In genomic region chr5:156922207-156922792, GRCh38 we compare ENCODE assay signal across 11 cellular contexts. TPM values are rescaled to one million over a fixed set of nuclear protein-coding genes. Genes with fewer than 3 reads are reported as not detected.
DNase-seq lines count a peak whose midpoint lies in the region; ATAC-seq and TF ChIP-seq lines count a peak whose summit lies in the region.
"Had no signal": no experiment of that assay in that cellular context is flagged by ENCODE, and none has a peak within 500 bp of the region (broad histone marks: within the 10 kb centered on the region; RNA-seq: fewer than 3 reads in every experiment).

No MANE protein-coding gene starts in this region.

- ATAC-seq in GM18505 (IDR thresholded peaks at IDR 0.05; ENCODE audit: unreplicated experiment) (peak; percentile 53), HG03097 (IDR thresholded peaks at IDR 0.05; ENCODE audit: low FRiP score, unreplicated experiment) (peak; percentile 41)
- ATAC-seq in activated naive CD4-positive, alpha-beta T cell treated with anti-CD3 and anti-CD28 coated beads, Interleukin-2, amount 50 U/mL, for 72 hours: peak; percentile 6 to 45

- no peak for TF ChIP-seq CTCF in GM20000 (IDR thresholded peaks at IDR 0.05; ENCODE audit: extremely low read depth, missing control alignments)

- H3K9me3 Mint-ChIP-seq in activated naive CD4-positive, alpha-beta T cell treated with anti-CD3 and anti-CD28 coated beads, Interleukin-2, amount 50 U/mL, for 72 hours: peaks cover 15 to 16% of the 10 kb centered on the region in 2 donors

- H3K36me3 Mint-ChIP-seq in activated naive CD4-positive, alpha-beta T cell treated with anti-CD3 and anti-CD28 coated beads, Interleukin-2, amount 50 U/mL, for 72 hours: peaks cover 30 to 43% of the 10 kb centered on the region in 2 donors

- H3K27ac Mint-ChIP-seq in activated naive CD4-positive, alpha-beta T cell treated with anti-CD3 and anti-CD28 coated beads, Interleukin-2, amount 50 U/mL, for 72 hours: peak overlapping the region; percentile 95 to 98

- peak; percentile 56 for DNase-seq in GM20000 (ENCODE audit: low spot score)
- no peak for DNase-seq in activated naive CD4-positive, alpha-beta T cell treated with anti-CD3 and anti-CD28 coated beads, Interleukin-2, amount 50 U/mL, for 72 hours (ENCODE audit: low spot score in 2 of 2)
- no peak for DNase-seq in retina
- no peak for DNase-seq in germinal center (ENCODE audit: low spot score)
- no peak for DNase-seq in GF-D8 (lab: John Stamatoyannopoulos, UW)
- DNase-seq in HPDE6-E6E7 (ENCODE audit: extremely low spot score): no peak
- DNase-seq: effector memory CD4-positive, alpha-beta T cell had no signal

- TF ChIP-seq POLR2A in GM18505 (IDR thresholded peaks at IDR 0.05; ENCODE audit: borderline replicate concordance, extremely low read depth, insufficient read depth, insufficient read length): no peak

RNA-seq across cellular contexts. Expression of gene TIMD4, which starts 40.7 kb away (rescaled TPM):
- 10 to 100 TPM in 1 of 2 donors, 1 to 10 TPM in 1; 8.4 to 12.3 TPM for total RNA-seq in activated naive CD4-positive, alpha-beta T cell treated with anti-CD3 and anti-CD28 coated beads, Interleukin-2, amount 50 U/mL, for 72 hours
- total RNA-seq: LHCN-M2, pulmonary artery endothelial cell had no signal
